1 cellular context compared by ENCODE assay signal in the genomic region with DNA sequence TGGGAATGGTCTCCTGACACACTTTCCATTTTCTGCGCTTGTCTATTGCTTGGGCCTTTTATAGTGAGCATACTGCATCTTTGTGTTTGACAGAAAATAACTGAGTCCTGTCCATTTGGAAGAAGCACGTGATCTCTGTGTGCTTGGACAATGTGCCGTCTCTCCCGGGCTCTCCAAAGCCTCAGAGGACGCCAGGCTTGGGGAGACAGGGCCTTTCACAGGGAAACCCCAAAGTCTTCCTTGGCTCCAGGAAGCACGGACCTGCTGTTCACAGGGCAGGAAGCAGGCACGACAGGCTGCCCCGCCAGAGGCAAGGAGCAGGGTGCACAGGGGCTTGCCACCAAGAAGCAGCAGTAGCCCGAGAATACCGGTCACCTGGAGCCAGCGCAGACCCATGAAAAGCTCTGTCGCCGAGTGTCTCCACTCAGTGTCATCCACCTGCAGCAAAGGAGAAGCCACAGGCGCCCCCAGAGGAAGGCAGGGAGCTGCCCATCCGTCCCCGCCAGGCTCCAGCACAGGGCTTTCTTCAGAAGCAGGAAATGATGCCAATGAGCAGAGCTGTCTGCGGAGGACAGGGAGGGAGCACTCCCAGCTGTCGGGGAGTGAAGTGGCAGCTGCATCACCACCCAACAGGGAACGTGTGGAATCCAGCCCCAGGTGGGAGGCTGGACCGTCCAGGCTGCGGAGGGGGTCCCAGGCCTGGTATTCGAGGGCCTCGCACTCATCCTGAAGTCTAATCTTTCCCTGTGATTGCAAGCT.
TF ChIP-seq lines count a peak whose summit lies in the region.

No MANE protein-coding gene starts in this region.

TF ChIP-seq in GM23338, 12 proteins besides CTCF, POLR2A, EP300 and RAD21:
- no peak for TF ChIP-seq POLR2AphosphoS5 (IDR thresholded peaks at IDR 0.05; ENCODE audit: low read depth)
- TF ChIP-seq, protein P1, sequence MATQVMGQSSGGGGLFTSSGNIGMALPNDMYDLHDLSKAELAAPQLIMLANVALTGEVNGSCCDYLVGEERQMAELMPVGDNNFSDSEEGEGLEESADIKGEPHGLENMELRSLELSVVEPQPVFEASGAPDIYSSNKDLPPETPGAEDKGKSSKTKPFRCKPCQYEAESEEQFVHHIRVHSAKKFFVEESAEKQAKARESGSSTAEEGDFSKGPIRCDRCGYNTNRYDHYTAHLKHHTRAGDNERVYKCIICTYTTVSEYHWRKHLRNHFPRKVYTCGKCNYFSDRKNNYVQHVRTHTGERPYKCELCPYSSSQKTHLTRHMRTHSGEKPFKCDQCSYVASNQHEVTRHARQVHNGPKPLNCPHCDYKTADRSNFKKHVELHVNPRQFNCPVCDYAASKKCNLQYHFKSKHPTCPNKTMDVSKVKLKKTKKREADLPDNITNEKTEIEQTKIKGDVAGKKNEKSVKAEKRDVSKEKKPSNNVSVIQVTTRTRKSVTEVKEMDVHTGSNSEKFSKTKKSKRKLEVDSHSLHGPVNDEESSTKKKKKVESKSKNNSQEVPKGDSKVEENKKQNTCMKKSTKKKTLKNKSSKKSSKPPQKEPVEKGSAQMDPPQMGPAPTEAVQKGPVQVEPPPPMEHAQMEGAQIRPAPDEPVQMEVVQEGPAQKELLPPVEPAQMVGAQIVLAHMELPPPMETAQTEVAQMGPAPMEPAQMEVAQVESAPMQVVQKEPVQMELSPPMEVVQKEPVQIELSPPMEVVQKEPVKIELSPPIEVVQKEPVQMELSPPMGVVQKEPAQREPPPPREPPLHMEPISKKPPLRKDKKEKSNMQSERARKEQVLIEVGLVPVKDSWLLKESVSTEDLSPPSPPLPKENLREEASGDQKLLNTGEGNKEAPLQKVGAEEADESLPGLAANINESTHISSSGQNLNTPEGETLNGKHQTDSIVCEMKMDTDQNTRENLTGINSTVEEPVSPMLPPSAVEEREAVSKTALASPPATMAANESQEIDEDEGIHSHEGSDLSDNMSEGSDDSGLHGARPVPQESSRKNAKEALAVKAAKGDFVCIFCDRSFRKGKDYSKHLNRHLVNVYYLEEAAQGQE (IDR thresholded peaks at IDR 0.05; ENCODE audit: unreplicated experiment): no peak
- no peak for TF ChIP-seq ZNF331 (CRISPR knock-in tag; IDR thresholded peaks at IDR 0.05; ENCODE audit: low read depth)
- TF ChIP-seq JUNB (IDR thresholded peaks at IDR 0.05; ENCODE audit: unreplicated experiment): no peak
- TF ChIP-seq EZH2phosphoT487 (IDR thresholded peaks at IDR 0.05; ENCODE audit: unreplicated experiment): no peak
- TF ChIP-seq, protein P2, sequence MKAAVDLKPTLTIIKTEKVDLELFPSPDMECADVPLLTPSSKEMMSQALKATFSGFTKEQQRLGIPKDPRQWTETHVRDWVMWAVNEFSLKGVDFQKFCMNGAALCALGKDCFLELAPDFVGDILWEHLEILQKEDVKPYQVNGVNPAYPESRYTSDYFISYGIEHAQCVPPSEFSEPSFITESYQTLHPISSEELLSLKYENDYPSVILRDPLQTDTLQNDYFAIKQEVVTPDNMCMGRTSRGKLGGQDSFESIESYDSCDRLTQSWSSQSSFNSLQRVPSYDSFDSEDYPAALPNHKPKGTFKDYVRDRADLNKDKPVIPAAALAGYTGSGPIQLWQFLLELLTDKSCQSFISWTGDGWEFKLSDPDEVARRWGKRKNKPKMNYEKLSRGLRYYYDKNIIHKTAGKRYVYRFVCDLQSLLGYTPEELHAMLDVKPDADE (IDR thresholded peaks at IDR 0.05): no peak
- TF ChIP-seq ZNF114 (CRISPR knock-in tag; IDR thresholded peaks at IDR 0.05): no peak
- TF ChIP-seq NANOG (IDR thresholded peaks at IDR 0.05; ENCODE audit: borderline replicate concordance): no peak
- no peak for TF ChIP-seq CREB1 (CRISPR knock-in tag; IDR thresholded peaks at IDR 0.05; ENCODE audit: low read depth)
- no peak for TF ChIP-seq STAT1 (IDR thresholded peaks at IDR 0.05; ENCODE audit: unreplicated experiment)
- TF ChIP-seq, protein P3, sequence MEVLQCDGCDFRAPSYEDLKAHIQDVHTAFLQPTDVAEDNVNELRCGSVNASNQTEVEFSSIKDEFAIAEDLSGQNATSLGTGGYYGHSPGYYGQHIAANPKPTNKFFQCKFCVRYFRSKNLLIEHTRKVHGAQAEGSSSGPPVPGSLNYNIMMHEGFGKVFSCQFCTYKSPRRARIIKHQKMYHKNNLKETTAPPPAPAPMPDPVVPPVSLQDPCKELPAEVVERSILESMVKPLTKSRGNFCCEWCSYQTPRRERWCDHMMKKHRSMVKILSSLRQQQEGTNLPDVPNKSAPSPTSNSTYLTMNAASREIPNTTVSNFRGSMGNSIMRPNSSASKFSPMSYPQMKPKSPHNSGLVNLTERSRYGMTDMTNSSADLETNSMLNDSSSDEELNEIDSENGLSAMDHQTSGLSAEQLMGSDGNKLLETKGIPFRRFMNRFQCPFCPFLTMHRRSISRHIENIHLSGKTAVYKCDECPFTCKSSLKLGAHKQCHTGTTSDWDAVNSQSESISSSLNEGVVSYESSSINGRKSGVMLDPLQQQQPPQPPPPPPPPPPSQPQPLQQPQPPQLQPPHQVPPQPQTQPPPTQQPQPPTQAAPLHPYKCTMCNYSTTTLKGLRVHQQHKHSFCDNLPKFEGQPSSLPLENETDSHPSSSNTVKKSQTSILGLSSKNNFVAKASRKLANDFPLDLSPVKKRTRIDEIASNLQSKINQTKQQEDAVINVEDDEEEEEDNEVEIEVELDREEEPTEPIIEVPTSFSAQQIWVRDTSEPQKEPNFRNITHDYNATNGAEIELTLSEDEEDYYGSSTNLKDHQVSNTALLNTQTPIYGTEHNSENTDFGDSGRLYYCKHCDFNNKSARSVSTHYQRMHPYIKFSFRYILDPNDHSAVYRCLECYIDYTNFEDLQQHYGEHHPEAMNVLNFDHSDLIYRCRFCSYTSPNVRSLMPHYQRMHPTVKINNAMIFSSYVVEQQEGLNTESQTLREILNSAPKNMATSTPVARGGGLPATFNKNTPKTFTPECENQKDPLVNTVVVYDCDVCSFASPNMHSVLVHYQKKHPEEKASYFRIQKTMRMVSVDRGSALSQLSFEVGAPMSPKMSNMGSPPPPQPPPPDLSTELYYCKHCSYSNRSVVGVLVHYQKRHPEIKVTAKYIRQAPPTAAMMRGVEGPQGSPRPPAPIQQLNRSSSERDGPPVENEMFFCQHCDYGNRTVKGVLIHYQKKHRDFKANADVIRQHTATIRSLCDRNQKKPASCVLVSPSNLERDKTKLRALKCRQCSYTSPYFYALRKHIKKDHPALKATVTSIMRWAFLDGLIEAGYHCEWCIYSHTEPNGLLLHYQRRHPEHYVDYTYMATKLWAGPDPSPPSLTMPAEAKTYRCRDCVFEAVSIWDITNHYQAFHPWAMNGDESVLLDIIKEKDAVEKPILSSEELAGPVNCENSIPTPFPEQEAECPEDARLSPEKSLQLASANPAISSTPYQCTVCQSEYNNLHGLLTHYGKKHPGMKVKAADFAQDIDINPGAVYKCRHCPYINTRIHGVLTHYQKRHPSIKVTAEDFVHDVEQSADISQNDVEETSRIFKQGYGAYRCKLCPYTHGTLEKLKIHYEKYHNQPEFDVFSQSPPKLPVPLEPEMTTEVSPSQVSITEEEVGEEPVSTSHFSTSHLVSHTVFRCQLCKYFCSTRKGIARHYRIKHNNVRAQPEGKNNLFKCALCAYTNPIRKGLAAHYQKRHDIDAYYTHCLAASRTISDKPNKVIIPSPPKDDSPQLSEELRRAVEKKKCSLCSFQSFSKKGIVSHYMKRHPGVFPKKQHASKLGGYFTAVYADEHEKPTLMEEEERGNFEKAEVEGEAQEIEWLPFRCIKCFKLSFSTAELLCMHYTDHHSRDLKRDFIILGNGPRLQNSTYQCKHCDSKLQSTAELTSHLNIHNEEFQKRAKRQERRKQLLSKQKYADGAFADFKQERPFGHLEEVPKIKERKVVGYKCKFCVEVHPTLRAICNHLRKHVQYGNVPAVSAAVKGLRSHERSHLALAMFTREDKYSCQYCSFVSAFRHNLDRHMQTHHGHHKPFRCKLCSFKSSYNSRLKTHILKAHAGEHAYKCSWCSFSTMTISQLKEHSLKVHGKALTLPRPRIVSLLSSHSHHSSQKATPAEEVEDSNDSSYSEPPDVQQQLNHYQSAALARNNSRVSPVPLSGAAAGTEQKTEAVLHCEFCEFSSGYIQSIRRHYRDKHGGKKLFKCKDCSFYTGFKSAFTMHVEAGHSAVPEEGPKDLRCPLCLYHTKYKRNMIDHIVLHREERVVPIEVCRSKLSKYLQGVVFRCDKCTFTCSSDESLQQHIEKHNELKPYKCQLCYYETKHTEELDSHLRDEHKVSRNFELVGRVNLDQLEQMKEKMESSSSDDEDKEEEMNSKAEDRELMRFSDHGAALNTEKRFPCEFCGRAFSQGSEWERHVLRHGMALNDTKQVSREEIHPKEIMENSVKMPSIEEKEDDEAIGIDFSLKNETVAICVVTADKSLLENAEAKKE (CRISPR knock-in tag; IDR thresholded peaks at IDR 0.05): no peak
- no peak for TF ChIP-seq EZH2 (IDR thresholded peaks at IDR 0.05; ENCODE audit: low read depth, unreplicated experiment)
